Comparison of ENCODE assay signal across 8 cellular contexts in genomic region chr1:92483442-92484170, GRCh38. TPM values are rescaled to one million over a fixed set of nuclear protein-coding genes. Genes with fewer than 3 reads are reported as not detected.
DNase-seq lines count a peak whose midpoint lies in the region; ATAC-seq and TF ChIP-seq lines count a peak whose summit lies in the region.

No MANE protein-coding gene starts in this region.

- H3K27ac ChIP-seq in colonic mucosa (peak overlapping the region; percentile 47), neutrophil (peak overlapping the region; percentile 79), gastroesophageal sphincter (no peak overlapping the region)

- H3K4me3 ChIP-seq in Jurkat, Clone E6-1 (ENCODE audit: low read length), result peak overlapping the region; percentile 70
- H3K4me3 ChIP-seq in colonic mucosa (peak overlapping the region; percentile 63), neutrophil (ENCODE audit: low read depth in 1 of 2, low read length in 1 of 2) (peak overlapping the region; percentile 84 to 90), gastroesophageal sphincter (peak overlapping the region in 1 of 2 donors; percentile 53)

- no peak for TF ChIP-seq POLR2A in gastroesophageal sphincter (IDR thresholded peaks at IDR 0.05)

- DNase-seq in GF-D8 (lab: John Stamatoyannopoulos, UW) (peak; percentile 87), T-helper 9 cell (peak; percentile 20), colonic mucosa (peak; percentile 50), dermis blood vessel endothelial cell (no peak), dedifferentiated amniotic fluid mesenchymal stem cell (ENCODE audit: extremely low spot score) (no peak)
- peak; percentile 46 for DNase-seq in Jurkat, Clone E6-1 (ENCODE audit: low read depth, low spot score)

- intact Hi-C loops in colonic mucosa (cut with DNase I), result loop anchor here (10.0 kb wide), 1 partner anchor 169 kb away; no protein-coding TSS in a partner anchor

- peaks cover 72% of the 10 kb centered on the region for H3K27me3 ChIP-seq in colonic mucosa
- H3K27me3 ChIP-seq in neutrophil, result no peaks in the 10 kb centered on the region
- H3K27me3 ChIP-seq in gastroesophageal sphincter, result peaks cover 100% of the 10 kb centered on the region

- 2 to 4% methylated on average over 10 to 11 of the region's 50 CpGs for WGBS in gastroesophageal sphincter (ENCODE audit: low coverage in 1 of 2), 2 donors

- no peak for TF ChIP-seq EP300 in gastroesophageal sphincter (IDR thresholded peaks at IDR 0.05)

- H3K9me3 ChIP-seq in colonic mucosa (no peaks in the 10 kb centered on the region), neutrophil (no peaks in the 10 kb centered on the region), gastroesophageal sphincter (no peaks in the 10 kb centered on the region)

- H3K9ac ChIP-seq in colonic mucosa (ENCODE audit: low read depth in 2 of 2, low read length in 2 of 2), result peak overlapping the region; percentile 56 to 63

- peaks cover 33% of the 10 kb centered on the region for H3K4me1 ChIP-seq in colonic mucosa
- H3K4me1 ChIP-seq in neutrophil (ENCODE audit: control insufficient read depth in 1 of 2, insufficient read depth in 1 of 2, low read depth in 1 of 2, low read length in 1 of 2), result peaks cover 31 to 66% of the 10 kb centered on the region in 2 experiments
- H3K4me1 ChIP-seq in gastroesophageal sphincter, result peaks cover 0 to 69% (median 57%) of the 10 kb centered on the region in 3 donors

- H3K36me3 ChIP-seq in colonic mucosa, result no peaks in the 10 kb centered on the region
- no peaks in the 10 kb centered on the region for H3K36me3 ChIP-seq in neutrophil
- H3K36me3 ChIP-seq in gastroesophageal sphincter, result no peaks in the 10 kb centered on the region

- TF ChIP-seq CTCF in colonic mucosa (IDR thresholded peaks at IDR 0.05) (no peak), neutrophil (IDR thresholded peaks at IDR 0.05) (no peak), gastroesophageal sphincter (IDR thresholded peaks at IDR 0.05) (no peak)

- no peak for ATAC-seq in gastroesophageal sphincter

RNA-seq across cellular contexts. Expression of gene GFI1, which starts 3.1 kb away (rescaled TPM):
- 16.7 TPM for polyA plus RNA-seq in Jurkat, Clone E6-1 (2012; ENCODE audit: insufficient read depth, insufficient read length)
- 1 to 10 TPM; 5.4 to 8.7 TPM for total RNA-seq in colonic mucosa
- total RNA-seq in dermis blood vessel endothelial cell, result under 0.01 TPM in 1 of 2 replicates, not detected in the other
- under 1 TPM in 3 of 4 donors, not detected in 1; 0.27 to 0.94 (median 0.59) TPM for total RNA-seq in gastroesophageal sphincter

Comparison
In these comparisons a context has a peak if more than half of its experiments do, and no peak if none do; other contexts are left out.
1. DNase-seq: peak in GF-D8 (single experiment), Jurkat, Clone E6-1 (single experiment), T-helper 9 cell (single experiment) and colonic mucosa (single experiment); none in dermis blood vessel endothelial cell (single experiment) and dedifferentiated amniotic fluid mesenchymal stem cell (single experiment).
2. H3K27ac ChIP-seq: peak in colonic mucosa (single experiment) and neutrophil (single experiment); none in gastroesophageal sphincter (0 of 4).